In the genomic region with DNA sequence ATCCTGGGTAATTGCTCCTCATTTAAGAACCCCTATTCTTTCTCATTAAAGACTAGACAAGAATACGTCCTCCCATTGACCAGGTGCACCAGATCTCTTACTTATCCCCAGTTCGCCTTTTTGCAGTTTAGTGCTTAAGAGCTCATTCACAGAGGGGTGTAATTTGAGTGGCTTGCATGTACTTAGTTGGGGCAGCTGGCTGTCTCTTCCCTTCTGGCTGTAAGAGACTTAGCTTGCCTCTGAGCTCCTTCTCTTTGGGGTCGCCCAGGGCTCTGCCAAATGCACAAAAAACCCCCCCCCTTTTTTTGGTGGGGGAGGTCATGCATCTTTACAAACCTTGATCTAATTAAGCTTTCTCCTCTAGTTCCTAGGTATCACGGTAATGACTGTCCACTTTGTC, we compare ENCODE assay signal across 24 cellular contexts. TPM values are rescaled to one million over a fixed set of nuclear protein-coding genes. Genes with fewer than 3 reads are reported as not detected.
DNase-seq lines count a peak whose midpoint lies in the region; ATAC-seq and TF ChIP-seq lines count a peak whose summit lies in the region.
"Had no signal": no experiment of that assay in that cellular context is flagged by ENCODE, and none has a peak within 500 bp of the region (broad histone marks: within the 10 kb centered on the region; RNA-seq: fewer than 3 reads in every experiment).

No MANE protein-coding gene starts in this region.

- no peak overlapping the region for H3K4me2 ChIP-seq in neural cell (ENCODE audit: low read length)
- H3K4me2 ChIP-seq: hepatocyte had no signal

- peaks cover 7% of the 10 kb centered on the region for H3F3A ChIP-seq in neural cell (ENCODE audit: insufficient read depth, low read length, poor library complexity, severe bottlenecking)

- H3K27ac ChIP-seq in neural cell (ENCODE audit: low read length), result peak overlapping the region; percentile 45
- H3K27ac ChIP-seq: hepatocyte, psoas muscle, skin epidermis had no signal

- no peaks in the 10 kb centered on the region for H3K9me3 ChIP-seq in neural cell (ENCODE audit: low read length)
- H3K9me3 ChIP-seq: psoas muscle had no signal

- H3K27me3 ChIP-seq in neural cell (ENCODE audit: insufficient read depth, low read depth, low read length), result no peaks in the 10 kb centered on the region

- no peaks in the 10 kb centered on the region for H4K20me1 ChIP-seq in neural cell (ENCODE audit: insufficient read depth)

- TF ChIP-seq RAD21 in neural cell (conservative IDR thresholded peaks at IDR 0.05), result no peak

- TF ChIP-seq CTCF in neural cell (IDR thresholded peaks at IDR 0.05; ENCODE audit: poor library complexity, severe bottlenecking), result no peak

- H3K9ac ChIP-seq in neural cell (ENCODE audit: low read length), result no peak overlapping the region

- no peak for TF ChIP-seq EP300 in neural cell (conservative IDR thresholded peaks at IDR 0.05; ENCODE audit: poor library complexity, severe bottlenecking)

- H2AFZ ChIP-seq in neural cell (ENCODE audit: low read depth, low read length), result no peak overlapping the region
- H2AFZ ChIP-seq: hepatocyte had no signal

- H3K79me2 ChIP-seq in neural cell (replicated peaks; ENCODE audit: insufficient read depth, low read length), result no peaks in the 10 kb centered on the region
- H3K79me2 ChIP-seq: hepatocyte had no signal

- no peak for ATAC-seq in GM19328 (IDR thresholded peaks at IDR 0.05; ENCODE audit: unreplicated experiment)
- ATAC-seq: activated naive CD4-positive, alpha-beta T cell treated with anti-CD3 and anti-CD28 coated beads, Interleukin-2, amount 50 U/mL, for 72 hours; psoas muscle; Right ventricle myocardium inferior; stimulated activated effector memory CD8-positive, alpha-beta T cell treated with anti-CD3 and anti-CD28 coated beads, Interleukin-12 subunit alpha, Interleukin-12 subunit beta, amount 100 ng/mL, for 72 hours had no signal

- peaks cover 36% of the 10 kb centered on the region for H3K36me3 ChIP-seq in neural cell (ENCODE audit: insufficient read depth, low read length)

- no peak overlapping the region for H3K4me3 ChIP-seq in neural cell (ENCODE audit: low read length)
- H3K4me3 ChIP-seq: hepatocyte, psoas muscle, skin epidermis had no signal

- peak; percentile 91 for DNase-seq in NCI-H1092 treated with DMSO at 0.1 percent for 48 hours (lab: John Stamatoyannopoulos, UW)
- DNase-seq in NCI-H2107 (lab: John Stamatoyannopoulos, UW), result peak; percentile 19
- peak; percentile 29 for DNase-seq in NCI-H82 treated with DMSO at 0.1 percent for 48 hours (lab: John Stamatoyannopoulos, UW; ENCODE audit: unreplicated experiment)
- DNase-seq in mucosa of gallbladder (ENCODE audit: low spot score), result no peak
- no peak for DNase-seq in activated T-cell treated with anti-CD3 and anti-CD28 coated beads for 4 hours
- DNase-seq: erythroblast; foreskin melanocyte; Karpas-422; NCI-H526; psoas muscle; stimulated activated CD4-positive, alpha-beta T cell treated with anti-CD3 and anti-CD28 coated beads, Interleukin-1b, Interleukin-23, amount 100 ng/mL, for 48 hours; T-helper 9 cell had no signal

- H3K9me2 ChIP-seq in neural cell (ENCODE audit: insufficient read depth, low read length), result no peaks in the 10 kb centered on the region

TF ChIP-seq in neural cell, 6 proteins besides CTCF, POLR2A, EP300 and RAD21:
- TF ChIP-seq TAF1 (IDR thresholded peaks at IDR 0.05; ENCODE audit: low read depth), result no peak
- TF ChIP-seq, protein P1, sequence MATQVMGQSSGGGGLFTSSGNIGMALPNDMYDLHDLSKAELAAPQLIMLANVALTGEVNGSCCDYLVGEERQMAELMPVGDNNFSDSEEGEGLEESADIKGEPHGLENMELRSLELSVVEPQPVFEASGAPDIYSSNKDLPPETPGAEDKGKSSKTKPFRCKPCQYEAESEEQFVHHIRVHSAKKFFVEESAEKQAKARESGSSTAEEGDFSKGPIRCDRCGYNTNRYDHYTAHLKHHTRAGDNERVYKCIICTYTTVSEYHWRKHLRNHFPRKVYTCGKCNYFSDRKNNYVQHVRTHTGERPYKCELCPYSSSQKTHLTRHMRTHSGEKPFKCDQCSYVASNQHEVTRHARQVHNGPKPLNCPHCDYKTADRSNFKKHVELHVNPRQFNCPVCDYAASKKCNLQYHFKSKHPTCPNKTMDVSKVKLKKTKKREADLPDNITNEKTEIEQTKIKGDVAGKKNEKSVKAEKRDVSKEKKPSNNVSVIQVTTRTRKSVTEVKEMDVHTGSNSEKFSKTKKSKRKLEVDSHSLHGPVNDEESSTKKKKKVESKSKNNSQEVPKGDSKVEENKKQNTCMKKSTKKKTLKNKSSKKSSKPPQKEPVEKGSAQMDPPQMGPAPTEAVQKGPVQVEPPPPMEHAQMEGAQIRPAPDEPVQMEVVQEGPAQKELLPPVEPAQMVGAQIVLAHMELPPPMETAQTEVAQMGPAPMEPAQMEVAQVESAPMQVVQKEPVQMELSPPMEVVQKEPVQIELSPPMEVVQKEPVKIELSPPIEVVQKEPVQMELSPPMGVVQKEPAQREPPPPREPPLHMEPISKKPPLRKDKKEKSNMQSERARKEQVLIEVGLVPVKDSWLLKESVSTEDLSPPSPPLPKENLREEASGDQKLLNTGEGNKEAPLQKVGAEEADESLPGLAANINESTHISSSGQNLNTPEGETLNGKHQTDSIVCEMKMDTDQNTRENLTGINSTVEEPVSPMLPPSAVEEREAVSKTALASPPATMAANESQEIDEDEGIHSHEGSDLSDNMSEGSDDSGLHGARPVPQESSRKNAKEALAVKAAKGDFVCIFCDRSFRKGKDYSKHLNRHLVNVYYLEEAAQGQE (IDR thresholded peaks at IDR 0.05; ENCODE audit: borderline replicate concordance), result no peak
- TF ChIP-seq EZH2 (IDR thresholded peaks at IDR 0.05; ENCODE audit: borderline replicate concordance, insufficient read depth, low read length, poor library complexity, severe bottlenecking), result no peak
- TF ChIP-seq POLR2AphosphoS5 (IDR thresholded peaks at IDR 0.05), result no peak
- TF ChIP-seq MXI1 (conservative IDR thresholded peaks at IDR 0.05; ENCODE audit: poor library complexity, severe bottlenecking), result no peak
- TF ChIP-seq SMC3 (conservative IDR thresholded peaks at IDR 0.05; ENCODE audit: poor library complexity), result no peak
TF ChIP-seq in neural cell: peak in this region for 0.

RNA-seq across cellular contexts. Expression of a gene that starts 26.2 kb away (rescaled TPM):
- 192 and 200 TPM in 2 replicates for polyA plus RNA-seq in neural cell
- polyA minus RNA-seq in neural cell, result 97.1 and 126 TPM in 2 replicates
- not detected for total RNA-seq in mucosa of gallbladder
- total RNA-seq: activated naive CD4-positive, alpha-beta T cell treated with anti-CD3 and anti-CD28 coated beads, Interleukin-2, amount 50 U/mL, for 72 hours; astrocyte; G401; psoas muscle; Right ventricle myocardium inferior had no signal
- polyA plus RNA-seq: AG04450, CD14-positive monocyte, urinary bladder had no signal

Comparison
In these comparisons a context has a peak if more than half of its experiments do, and no peak if none do; other contexts are left out.
1. DNase-seq: peak in NCI-H1092 treated with DMSO at 0.1 percent for 48 hours (single experiment), NCI-H2107 (single experiment) and NCI-H82 treated with DMSO at 0.1 percent for 48 hours (single experiment); none in mucosa of gallbladder (single experiment) and activated T-cell treated with anti-CD3 and anti-CD28 coated beads for 4 hours (single experiment).